15 cellular contexts compared by ENCODE assay signal in genomic region chr15:31255176-31255510, GRCh38.
A peak's percentile ranks its signal among the peaks of the same experiment; 100 is the strongest.
DNase-seq lines count a peak whose midpoint lies in the region; ATAC-seq and TF ChIP-seq lines count a peak whose summit lies in the region.
"Had no signal": no experiment of that assay in that cellular context is flagged by ENCODE, and none has a peak within 500 bp of the region (broad histone marks: within the 10 kb centered on the region; RNA-seq: fewer than 3 reads in every experiment).

No MANE protein-coding gene starts in this region.

- no peaks in the 10 kb centered on the region for H3K36me3 ChIP-seq in DOHH2 (ENCODE audit: control insufficient read depth, low read length)
- no peaks in the 10 kb centered on the region; the same call in 1 of the 2 replicates for H3K36me3 ChIP-seq in Panc1 (ENCODE audit: control insufficient read depth, insufficient read depth, low read length)
- no peaks in the 10 kb centered on the region for H3K36me3 ChIP-seq in BE2C
- H3K36me3 ChIP-seq: gastroesophageal sphincter, thoracic aorta had no signal

- no peak; the same call in 1 of the 2 replicates for ATAC-seq in Panc1
- ATAC-seq in memory B cell (ENCODE audit: low read depth) = no peak
- ATAC-seq in stimulated activated effector memory CD8-positive, alpha-beta T cell treated with anti-CD3 and anti-CD28 coated beads, Interleukin-12 subunit alpha, Interleukin-12 subunit beta, amount 100 ng/mL, for 72 hours = no peak
- no peak for ATAC-seq in HG02588 (IDR thresholded peaks at IDR 0.05; ENCODE audit: unreplicated experiment)
- no peak for ATAC-seq in HG03175 (IDR thresholded peaks at IDR 0.05; ENCODE audit: unreplicated experiment)

- no peaks in the 10 kb centered on the region for H3K9me2 ChIP-seq in DOHH2 (replicated peaks; ENCODE audit: control insufficient read depth, low read length)

- CTCF ChIA-PET in Panc1 (lab: Charles Lee) = interaction anchor here (0.6 kb wide), 1 partner anchor 25 kb away, joined by 3 read pairs; no protein-coding TSS in a partner anchor

- no TSS peak for BruUV-seq in Panc1 (replicated peaks; lab: Mats Ljungman, UMichigan)

- POLR2A ChIA-PET in Panc1 (lab: Charles Lee) = no interaction called here

- H3K4me3 Mint-ChIP-seq in memory B cell = peak overlapping the region; percentile 43
- H3K4me3 Mint-ChIP-seq in stimulated activated effector memory CD8-positive, alpha-beta T cell treated with anti-CD3 and anti-CD28 coated beads, Interleukin-12 subunit alpha, Interleukin-12 subunit beta, amount 100 ng/mL, for 72 hours = no peak overlapping the region

- no peaks in the 10 kb centered on the region for H4K20me1 ChIP-seq in DOHH2 (ENCODE audit: control insufficient read depth, insufficient read depth, low read depth, low read length)

- no peak overlapping the region for H3K27ac Mint-ChIP-seq in memory B cell
- peak overlapping the region; percentile 38 for H3K27ac Mint-ChIP-seq in stimulated activated effector memory CD8-positive, alpha-beta T cell treated with anti-CD3 and anti-CD28 coated beads, Interleukin-12 subunit alpha, Interleukin-12 subunit beta, amount 100 ng/mL, for 72 hours

- H3K27me3 Mint-ChIP-seq in memory B cell = no peaks in the 10 kb centered on the region

- no peaks in the 10 kb centered on the region for H3K79me2 ChIP-seq in DOHH2 (ENCODE audit: control insufficient read depth, low read length)

- H3K4me2 ChIP-seq in DOHH2 (ENCODE audit: low read length) = peak overlapping the region; percentile 50

- H3K4me3 ChIP-seq in DOHH2 (ENCODE audit: low read length) = no peak overlapping the region
- no peak overlapping the region for H3K4me3 ChIP-seq in Panc1 (ENCODE audit: low read depth in 2 of 2, low read length in 2 of 2)
- no peak overlapping the region for H3K4me3 ChIP-seq in BE2C (ENCODE audit: low read depth, low read length)
- H3K4me3 ChIP-seq: dorsolateral prefrontal cortex, gastroesophageal sphincter, thoracic aorta had no signal

- H3K27me3 ChIP-seq in DOHH2 (ENCODE audit: control insufficient read depth, low read length) (no peaks in the 10 kb centered on the region), Panc1 (ENCODE audit: control insufficient read depth, insufficient read depth, low read length) (no peaks in the 10 kb centered on the region), BE2C (no peaks in the 10 kb centered on the region)
- H3K27me3 ChIP-seq: dorsolateral prefrontal cortex had no signal

- peaks cover 3% of the 10 kb centered on the region for H3K9me3 Mint-ChIP-seq in memory B cell
- H3K9me3 Mint-ChIP-seq in stimulated activated effector memory CD8-positive, alpha-beta T cell treated with anti-CD3 and anti-CD28 coated beads, Interleukin-12 subunit alpha, Interleukin-12 subunit beta, amount 100 ng/mL, for 72 hours = peaks cover 4% of the 10 kb centered on the region

- DNase-seq in Panc1 (ENCODE audit: low read depth, low spot score) = no peak
- no peak for DNase-seq in memory B cell (ENCODE audit: low spot score in 2 of 2)
- DNase-seq in stimulated activated effector memory CD8-positive, alpha-beta T cell treated with anti-CD3 and anti-CD28 coated beads, Interleukin-12 subunit alpha, Interleukin-12 subunit beta, amount 100 ng/mL, for 72 hours (ENCODE audit: low spot score in 2 of 2) = no peak
- DNase-seq in BE2C = no peak
- DNase-seq: activated CD4-positive, CD25-positive, alpha-beta regulatory T cell; erythroblast; NCI-H1436; NCI-H2171; retina had no signal

- intact Hi-C loops in Panc1 (cut with micrococcal nuclease; ENCODE audit: unreplicated experiment) = no loop called here

- H3K4me1 Mint-ChIP-seq in memory B cell = peaks cover 25% of the 10 kb centered on the region
- peaks cover 50% of the 10 kb centered on the region for H3K4me1 Mint-ChIP-seq in stimulated activated effector memory CD8-positive, alpha-beta T cell treated with anti-CD3 and anti-CD28 coated beads, Interleukin-12 subunit alpha, Interleukin-12 subunit beta, amount 100 ng/mL, for 72 hours

- in situ Hi-C loops in Panc1 (cut with HindIII; ENCODE audit: low pct_unique_long_range_greater_than_20kb, low sequenced_read_pairs) = no loop called here

- no peaks in the 10 kb centered on the region for H3K9me3 ChIP-seq in DOHH2 (ENCODE audit: control insufficient read depth, insufficient read depth, low read length)
- no peaks in the 10 kb centered on the region for H3K9me3 ChIP-seq in Panc1 (ENCODE audit: control insufficient read depth, insufficient read depth, low read depth, low read length)
- no peaks in the 10 kb centered on the region for H3K9me3 ChIP-seq in BE2C
- H3K9me3 ChIP-seq: gastroesophageal sphincter, thoracic aorta had no signal

- H3K4me1 ChIP-seq in DOHH2 (ENCODE audit: control insufficient read depth, low read length) (peaks cover 66% of the 10 kb centered on the region), Panc1 (ENCODE audit: control insufficient read depth, insufficient read depth, low read length) (peaks cover 21% of the 10 kb centered on the region; the same call in 1 of the 2 replicates), BE2C (no peaks in the 10 kb centered on the region)
- H3K4me1 ChIP-seq: gastroesophageal sphincter had no signal

- TF ChIP-seq CTCF in DOHH2 (IDR thresholded peaks at IDR 0.05; ENCODE audit: low read depth, low read length, poor library complexity, severe bottlenecking) = no peak
- no peak for TF ChIP-seq CTCF in Panc1 (IDR thresholded peaks at IDR 0.05)
- TF ChIP-seq CTCF in BE2C (IDR thresholded peaks at IDR 0.05; ENCODE audit: low read depth, low read length) = no peak

- H3K36me3 Mint-ChIP-seq in memory B cell = peaks cover 2% of the 10 kb centered on the region
- no peaks in the 10 kb centered on the region for H3K36me3 Mint-ChIP-seq in stimulated activated effector memory CD8-positive, alpha-beta T cell treated with anti-CD3 and anti-CD28 coated beads, Interleukin-12 subunit alpha, Interleukin-12 subunit beta, amount 100 ng/mL, for 72 hours

- peaks cover 5% of the 10 kb centered on the region; the same call in 1 of the 2 replicates for H3F3A ChIP-seq in DOHH2 (ENCODE audit: control insufficient read depth, insufficient read depth)

- H3K27ac ChIP-seq in DOHH2 (ENCODE audit: low read depth, low read length) (no peak overlapping the region), Panc1 (ENCODE audit: low read length) (peak overlapping the region; percentile 52)
- H3K27ac ChIP-seq: dorsolateral prefrontal cortex, gastroesophageal sphincter, thoracic aorta had no signal
